10 cellular contexts compared by ENCODE assay signal in the genomic region with DNA sequence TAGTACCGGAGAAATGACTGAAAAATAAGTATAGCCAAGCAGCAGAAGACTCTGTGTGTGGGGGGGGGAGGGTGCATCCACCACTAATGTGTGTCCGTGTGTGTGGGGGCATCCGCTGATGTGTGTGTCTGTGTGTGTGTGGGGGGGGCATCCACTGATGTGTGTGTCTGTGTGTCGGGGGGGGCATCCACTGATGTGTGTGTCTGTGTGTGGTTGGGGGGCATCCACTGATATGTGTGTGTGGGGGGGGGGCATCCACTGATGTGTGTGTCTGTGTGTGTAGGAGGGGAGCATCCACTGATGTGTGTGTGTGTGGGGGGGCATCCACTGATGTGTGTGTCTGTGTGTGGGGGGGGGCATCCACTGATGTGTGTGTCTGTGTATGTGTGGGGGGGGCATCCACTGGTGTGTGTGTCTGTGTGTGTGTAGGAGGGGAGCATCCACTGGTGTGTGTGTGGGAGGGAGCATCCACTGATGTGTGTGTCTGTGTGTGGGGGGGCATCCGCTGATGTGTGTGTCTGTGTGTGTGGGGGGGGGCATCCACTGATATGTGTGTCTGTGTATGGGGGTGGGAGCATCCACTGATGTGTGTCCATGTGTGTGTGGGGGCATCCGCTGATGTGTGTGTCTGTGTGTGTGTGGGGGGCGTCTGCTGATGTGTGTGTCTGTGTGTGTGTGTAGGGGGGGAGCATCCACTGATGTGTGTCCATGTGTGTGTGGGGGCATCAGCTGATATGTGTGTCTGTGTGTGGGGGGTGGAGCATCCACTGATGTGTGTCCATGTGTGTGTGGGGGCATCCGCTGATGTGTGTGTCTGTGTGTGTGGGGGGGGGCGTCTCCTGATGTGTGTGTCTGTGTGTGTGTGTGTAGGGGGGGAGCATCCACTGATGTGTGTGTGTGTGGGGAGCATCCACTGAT.
DNase-seq lines count a peak whose midpoint lies in the region; ATAC-seq lines count a peak whose summit lies in the region.
"Had no signal": no experiment of that assay in that cellular context is flagged by ENCODE, and none has a peak within 500 bp of the region (broad histone marks: within the 10 kb centered on the region; RNA-seq: fewer than 3 reads in every experiment).

No MANE protein-coding gene starts in this region.

- peaks cover 82% of the 10 kb centered on the region for H3K4me1 Mint-ChIP-seq in activated naive CD4-positive, alpha-beta T cell treated with anti-CD3 and anti-CD28 coated beads for 36 hours (ENCODE audit: low read depth)
- peaks cover 66% of the 10 kb centered on the region for H3K4me1 Mint-ChIP-seq in T-helper 2 cell treated with Interferon-gamma antibody and Interleukin-4, amounts not matched to agents 5 μg/mL and 100 μg/mL, for 36 hours (ENCODE audit: low read depth)
- peaks cover 63 to 98% of the 10 kb centered on the region in 2 donors for H3K4me1 Mint-ChIP-seq in stimulated activated naive B cell treated with anti-CD40 and anti-IgM and Interleukin-4, amounts not matched to agents 10 μg/mL and 1 μg/mL and 100 μg/mL, for 72 hours

- peak overlapping the region; percentile 78 for H3K4me3 Mint-ChIP-seq in activated naive CD4-positive, alpha-beta T cell treated with anti-CD3 and anti-CD28 coated beads for 36 hours
- H3K4me3 Mint-ChIP-seq in T-helper 2 cell treated with Interferon-gamma antibody and Interleukin-4, amounts not matched to agents 5 μg/mL and 100 μg/mL, for 36 hours = peak overlapping the region; percentile 67
- H3K4me3 Mint-ChIP-seq in stimulated activated naive B cell treated with anti-CD40 and anti-IgM and Interleukin-4, amounts not matched to agents 10 μg/mL and 1 μg/mL and 100 μg/mL, for 72 hours = peak overlapping the region; percentile 84 to 86

- CTCF ChIA-PET in activated naive CD4-positive, alpha-beta T cell treated with anti-CD3 and anti-CD28 coated beads for 36 hours (lab: Charles Lee) = no interaction called here

- H3K27me3 Mint-ChIP-seq in activated naive CD4-positive, alpha-beta T cell treated with anti-CD3 and anti-CD28 coated beads for 36 hours (ENCODE audit: low read depth) = no peaks in the 10 kb centered on the region
- H3K27me3 Mint-ChIP-seq in T-helper 2 cell treated with Interferon-gamma antibody and Interleukin-4, amounts not matched to agents 5 μg/mL and 100 μg/mL, for 36 hours (ENCODE audit: low read depth) = no peaks in the 10 kb centered on the region
- H3K27me3 Mint-ChIP-seq in stimulated activated naive B cell treated with anti-CD40 and anti-IgM and Interleukin-4, amounts not matched to agents 10 μg/mL and 1 μg/mL and 100 μg/mL, for 72 hours = no peaks in the 10 kb centered on the region

- DNase-seq in activated naive CD4-positive, alpha-beta T cell treated with anti-CD3 and anti-CD28 coated beads for 36 hours = no peak
- no peak for DNase-seq in activated naive CD4-positive, alpha-beta T cell (lab: John Stamatoyannopoulos, UW)
- no peak for DNase-seq in T-helper 2 cell treated with Interferon-gamma antibody and Interleukin-4, amounts not matched to agents 5 μg/mL and 100 μg/mL, for 36 hours (ENCODE audit: low spot score)
- DNase-seq in ecto neural progenitor cell (ENCODE audit: low spot score) = peak; percentile 20
- no peak for DNase-seq in stimulated activated naive B cell treated with anti-CD40 and anti-IgM and Interleukin-4, amounts not matched to agents 10 μg/mL and 1 μg/mL and 100 μg/mL, for 72 hours
- DNase-seq: foreskin melanocyte, PC-9 had no signal

- peak overlapping the region; percentile 100 for H3K27ac Mint-ChIP-seq in activated naive CD4-positive, alpha-beta T cell treated with anti-CD3 and anti-CD28 coated beads for 36 hours
- H3K27ac Mint-ChIP-seq in T-helper 2 cell treated with Interferon-gamma antibody and Interleukin-4, amounts not matched to agents 5 μg/mL and 100 μg/mL, for 36 hours = peak overlapping the region; percentile 95
- peak overlapping the region; percentile 97 for H3K27ac Mint-ChIP-seq in stimulated activated naive B cell treated with anti-CD40 and anti-IgM and Interleukin-4, amounts not matched to agents 10 μg/mL and 1 μg/mL and 100 μg/mL, for 72 hours

- no peak for ATAC-seq in stimulated activated naive B cell treated with anti-CD40 and anti-IgM and Interleukin-4, amounts not matched to agents 10 μg/mL and 1 μg/mL and 100 μg/mL, for 72 hours (replicated peaks)
- ATAC-seq in GM19395 (IDR thresholded peaks at IDR 0.05; ENCODE audit: unreplicated experiment) (no peak), HG02938 (IDR thresholded peaks at IDR 0.05; ENCODE audit: unreplicated experiment) (no peak), HG03469 (IDR thresholded peaks at IDR 0.05; ENCODE audit: unreplicated experiment) (no peak)

- H3K36me3 Mint-ChIP-seq in activated naive CD4-positive, alpha-beta T cell treated with anti-CD3 and anti-CD28 coated beads for 36 hours (ENCODE audit: low read depth) = peaks cover 18% of the 10 kb centered on the region
- peaks cover 11% of the 10 kb centered on the region for H3K36me3 Mint-ChIP-seq in T-helper 2 cell treated with Interferon-gamma antibody and Interleukin-4, amounts not matched to agents 5 μg/mL and 100 μg/mL, for 36 hours (ENCODE audit: low read depth)
- peaks cover 49 to 70% of the 10 kb centered on the region in 2 donors for H3K36me3 Mint-ChIP-seq in stimulated activated naive B cell treated with anti-CD40 and anti-IgM and Interleukin-4, amounts not matched to agents 10 μg/mL and 1 μg/mL and 100 μg/mL, for 72 hours

- no peaks in the 10 kb centered on the region for H3K9me3 Mint-ChIP-seq in activated naive CD4-positive, alpha-beta T cell treated with anti-CD3 and anti-CD28 coated beads for 36 hours
- H3K9me3 Mint-ChIP-seq in T-helper 2 cell treated with Interferon-gamma antibody and Interleukin-4, amounts not matched to agents 5 μg/mL and 100 μg/mL, for 36 hours = no peaks in the 10 kb centered on the region
- peaks cover 0 to 3% of the 10 kb centered on the region in 2 donors for H3K9me3 Mint-ChIP-seq in stimulated activated naive B cell treated with anti-CD40 and anti-IgM and Interleukin-4, amounts not matched to agents 10 μg/mL and 1 μg/mL and 100 μg/mL, for 72 hours

- intact Hi-C loops in activated naive CD4-positive, alpha-beta T cell treated with anti-CD3 and anti-CD28 coated beads for 36 hours (cut with micrococcal nuclease) = loop anchor here (5.0 kb wide), 3 partner anchors 43 to 453 kb away; a partner anchor contains a TSS
